ENCODE assay signal across 10 cellular contexts in genomic region chr9:109816490-109816889, GRCh38. TPM values are rescaled to one million over a fixed set of nuclear protein-coding genes. Genes with fewer than 3 reads are reported as not detected.
A peak's percentile ranks its signal among the peaks of the same experiment; 100 is the strongest.
DNase-seq lines count a peak whose midpoint lies in the region; ATAC-seq and TF ChIP-seq lines count a peak whose summit lies in the region.
"Had no signal": no experiment of that assay in that cellular context is flagged by ENCODE, and none has a peak within 500 bp of the region (broad histone marks: within the 10 kb centered on the region; RNA-seq: fewer than 3 reads in every experiment).

No MANE protein-coding gene starts in this region.

- in situ Hi-C loops in ACHN (cut with HindIII; ENCODE audit: low pct_ligation_motif_present, low pct_unique_long_range_greater_than_20kb, low sequenced_read_pairs): no loop called here
- in situ Hi-C loops in mammary epithelial cell (cut with MboI; ENCODE audit: low sequenced_read_pairs in 2 of 2): loop anchor here in 1 of 2 donors (5.0 kb wide), 1 partner anchor 244 kb away; no protein-coding TSS in a partner anchor

- no peak overlapping the region for H3K27ac Mint-ChIP-seq in mesothelial cell of epicardium
- H3K27ac Mint-ChIP-seq in activated T-helper 1 cell treated with anti-CD3 and anti-CD28 coated beads, Interleukin-12 subunit alpha, Interleukin-12 subunit beta, Interleukin-2, Interleukin-4 antibody, amounts not matched to agents 30 ng/mL and 10 ng/mL and 1 ng/mL, durations not matched to agents 14 hours and 24 hours and 36 hours: no peak overlapping the region
- H3K27ac Mint-ChIP-seq: CD8-positive, alpha-beta T cell had no signal

- no peaks in the 10 kb centered on the region for H3K36me3 ChIP-seq in mammary epithelial cell (ENCODE audit: insufficient read depth, low read length)

- peaks cover 37% of the 10 kb centered on the region for H3K4me1 ChIP-seq in mammary epithelial cell (ENCODE audit: insufficient read depth, low read length)

- H4K20me1 ChIP-seq in mammary epithelial cell (ENCODE audit: insufficient read depth, low read length): no peaks in the 10 kb centered on the region

- H3K27me3 ChIP-seq in mammary epithelial cell (ENCODE audit: insufficient read depth, low read length): no peaks in the 10 kb centered on the region

- DNase-seq in ACHN: peak; percentile 79
- DNase-seq in LoVo (ENCODE audit: low spot score): peak; percentile 29
- peak; percentile 94 for DNase-seq in mammary epithelial cell
- no peak for DNase-seq in left lobe of liver (ENCODE audit: low spot score)
- no peak for DNase-seq in KG1 (lab: John Stamatoyannopoulos, UW)
- DNase-seq in mesothelial cell of epicardium (ENCODE audit: low spot score in 2 of 2, unreplicated experiment in 2 of 2): no peak
- no peak for DNase-seq in activated T-helper 1 cell treated with anti-CD3 and anti-CD28 coated beads, Interleukin-12 subunit alpha, Interleukin-12 subunit beta, Interleukin-2, Interleukin-4 antibody, amounts not matched to agents 30 ng/mL and 10 ng/mL and 1 ng/mL, durations not matched to agents 14 hours and 24 hours and 36 hours (ENCODE audit: low spot score)
- DNase-seq: CD8-positive, alpha-beta T cell; stimulated activated CD4-positive, alpha-beta T cell treated with anti-CD3 and anti-CD28 coated beads, Interleukin-4, amount 100 ng/mL, for 24 hours had no signal

- no peak overlapping the region for H2AFZ ChIP-seq in mammary epithelial cell (ENCODE audit: low read depth, low read length)

- no peaks in the 10 kb centered on the region for H3K9me3 ChIP-seq in mammary epithelial cell (replicated peaks; ENCODE audit: insufficient read depth, low read length)

- no peak overlapping the region for H3K9ac ChIP-seq in mammary epithelial cell (ENCODE audit: insufficient read depth, low read length)

- TF ChIP-seq CTCF in mammary epithelial cell (conservative IDR thresholded peaks at IDR 0.05 in 1 of 2, IDR thresholded peaks at IDR 0.05 in 1 of 2; ENCODE audit: extremely low read depth in 1 of 2, insufficient read depth in 1 of 2, low read depth in 1 of 2, low read length in 2 of 2): no peak
- no peak for TF ChIP-seq CTCF in mesothelial cell of epicardium (IDR thresholded peaks at IDR 0.05; ENCODE audit: unreplicated experiment)

- intact Hi-C loops in mammary epithelial cell (cut with micrococcal nuclease): loop anchor here (2.0 to 5.0 kb wide), 7 partner anchors 49 to 374 kb away; no protein-coding TSS in a partner anchor
- intact Hi-C loops in activated T-helper 1 cell treated with anti-CD3 and anti-CD28 coated beads, Interleukin-12 subunit alpha, Interleukin-12 subunit beta, Interleukin-2, Interleukin-4 antibody, amounts not matched to agents 30 ng/mL and 10 ng/mL and 1 ng/mL, durations not matched to agents 14 hours and 24 hours and 36 hours (cut with micrococcal nuclease): loop anchor here (5.0 to 10.0 kb wide), 4 partner anchors 39 to 372 kb away; no protein-coding TSS in a partner anchor

- H3K4me3 Mint-ChIP-seq in mesothelial cell of epicardium: no peak overlapping the region
- no peak overlapping the region for H3K4me3 Mint-ChIP-seq in activated T-helper 1 cell treated with anti-CD3 and anti-CD28 coated beads, Interleukin-12 subunit alpha, Interleukin-12 subunit beta, Interleukin-2, Interleukin-4 antibody, amounts not matched to agents 30 ng/mL and 10 ng/mL and 1 ng/mL, durations not matched to agents 14 hours and 24 hours and 36 hours
- H3K4me3 Mint-ChIP-seq: CD8-positive, alpha-beta T cell had no signal

- WGBS in mammary epithelial cell (ENCODE audit: low coverage, missing lambda C conversion rate): 0% methylated on average over 3 of the region's 4 CpGs

- H3K27me3 Mint-ChIP-seq in mesothelial cell of epicardium (ENCODE audit: low read depth): no peaks in the 10 kb centered on the region
- H3K27me3 Mint-ChIP-seq in activated T-helper 1 cell treated with anti-CD3 and anti-CD28 coated beads, Interleukin-12 subunit alpha, Interleukin-12 subunit beta, Interleukin-2, Interleukin-4 antibody, amounts not matched to agents 30 ng/mL and 10 ng/mL and 1 ng/mL, durations not matched to agents 14 hours and 24 hours and 36 hours (ENCODE audit: insufficient read depth): peaks cover 2% of the 10 kb centered on the region

- H3K9me3 Mint-ChIP-seq in mesothelial cell of epicardium: no peaks in the 10 kb centered on the region
- no peaks in the 10 kb centered on the region for H3K9me3 Mint-ChIP-seq in activated T-helper 1 cell treated with anti-CD3 and anti-CD28 coated beads, Interleukin-12 subunit alpha, Interleukin-12 subunit beta, Interleukin-2, Interleukin-4 antibody, amounts not matched to agents 30 ng/mL and 10 ng/mL and 1 ng/mL, durations not matched to agents 14 hours and 24 hours and 36 hours
- H3K9me3 Mint-ChIP-seq: CD8-positive, alpha-beta T cell had no signal

- peak overlapping the region; percentile 58 for H3K27ac ChIP-seq in mammary epithelial cell (ENCODE audit: insufficient read depth, low read depth, low read length)

- CTCF ChIA-PET in mammary epithelial cell (lab: Charles Lee; ENCODE audit: low non-redundant PET): interaction anchor here (0.6 to 0.7 kb wide), 2 partner anchors 64 to 1797 kb away, joined by 3 to 7 read pairs; no protein-coding TSS in a partner anchor

- H3K4me1 Mint-ChIP-seq in mesothelial cell of epicardium: peaks cover 14% of the 10 kb centered on the region
- peaks cover 14% of the 10 kb centered on the region for H3K4me1 Mint-ChIP-seq in activated T-helper 1 cell treated with anti-CD3 and anti-CD28 coated beads, Interleukin-12 subunit alpha, Interleukin-12 subunit beta, Interleukin-2, Interleukin-4 antibody, amounts not matched to agents 30 ng/mL and 10 ng/mL and 1 ng/mL, durations not matched to agents 14 hours and 24 hours and 36 hours (ENCODE audit: low read depth)

- peaks cover 13% of the 10 kb centered on the region for H3K79me2 ChIP-seq in mammary epithelial cell (ENCODE audit: insufficient read depth, low read length)

- ATAC-seq in left lobe of liver (peak; percentile 5), HG03159 (IDR thresholded peaks at IDR 0.05; ENCODE audit: unreplicated experiment) (no peak)
- ATAC-seq: CD8-positive, alpha-beta T cell had no signal

- no peaks in the 10 kb centered on the region for H3K36me3 Mint-ChIP-seq in mesothelial cell of epicardium
- no peaks in the 10 kb centered on the region for H3K36me3 Mint-ChIP-seq in activated T-helper 1 cell treated with anti-CD3 and anti-CD28 coated beads, Interleukin-12 subunit alpha, Interleukin-12 subunit beta, Interleukin-2, Interleukin-4 antibody, amounts not matched to agents 30 ng/mL and 10 ng/mL and 1 ng/mL, durations not matched to agents 14 hours and 24 hours and 36 hours (ENCODE audit: low read depth)
- H3K36me3 Mint-ChIP-seq: CD8-positive, alpha-beta T cell had no signal

- BruUV-seq in mammary epithelial cell (replicated peaks; lab: Mats Ljungman, UMichigan): no TSS peak

- no peak overlapping the region for H3K4me3 ChIP-seq in mammary epithelial cell (replicated peaks in 1 of 3; ENCODE audit: insufficient read depth in 1 of 3, low read depth in 2 of 3, low read length in 3 of 3)

- dilution Hi-C loops in mammary epithelial cell (cut with HindIII; ENCODE audit: low sequenced_read_pairs): no loop called here

- peak overlapping the region; percentile 48 for H3K4me2 ChIP-seq in mammary epithelial cell (ENCODE audit: insufficient read depth, low read depth, low read length)

RNA-seq across cellular contexts. Expression of gene PALM2AKAP2, which starts 36.5 kb away (rescaled TPM):
- total RNA-seq in mammary epithelial cell: 10 to 100 TPM; 22.3 to 49.0 TPM
- polyA plus RNA-seq in mammary epithelial cell: 3.7 TPM
- 28.5 TPM for polyA minus RNA-seq in mammary epithelial cell
- 32.1 TPM for total RNA-seq in left lobe of liver
- 39.7 to 45.1 TPM (median 43.6 TPM) in 3 replicates for total RNA-seq in mesothelial cell of epicardium
- total RNA-seq in activated T-helper 1 cell treated with anti-CD3 and anti-CD28 coated beads, Interleukin-12 subunit alpha, Interleukin-12 subunit beta, Interleukin-2, Interleukin-4 antibody, amounts not matched to agents 30 ng/mL and 10 ng/mL and 1 ng/mL, durations not matched to agents 14 hours and 24 hours and 36 hours: 2.2 and 5.5 TPM in 2 replicates
- total RNA-seq: CD8-positive, alpha-beta T cell had no signal

Comparison
In these comparisons a context has a peak if more than half of its experiments do, and no peak if none do; other contexts are left out.
1. DNase-seq: peak in ACHN (single experiment), LoVo (single experiment) and mammary epithelial cell (single experiment); none in left lobe of liver (single experiment), KG1 (single experiment), mesothelial cell of epicardium (0 of 2) and activated T-helper 1 cell treated with anti-CD3 and anti-CD28 coated beads, Interleukin-12 subunit alpha, Interleukin-12 subunit beta, Interleukin-2, Interleukin-4 antibody, amounts not matched to agents 30 ng/mL and 10 ng/mL and 1 ng/mL, durations not matched to agents 14 hours and 24 hours and 36 hours (single experiment).